ENCODE assay signal across 21 cellular contexts in the genomic region with DNA sequence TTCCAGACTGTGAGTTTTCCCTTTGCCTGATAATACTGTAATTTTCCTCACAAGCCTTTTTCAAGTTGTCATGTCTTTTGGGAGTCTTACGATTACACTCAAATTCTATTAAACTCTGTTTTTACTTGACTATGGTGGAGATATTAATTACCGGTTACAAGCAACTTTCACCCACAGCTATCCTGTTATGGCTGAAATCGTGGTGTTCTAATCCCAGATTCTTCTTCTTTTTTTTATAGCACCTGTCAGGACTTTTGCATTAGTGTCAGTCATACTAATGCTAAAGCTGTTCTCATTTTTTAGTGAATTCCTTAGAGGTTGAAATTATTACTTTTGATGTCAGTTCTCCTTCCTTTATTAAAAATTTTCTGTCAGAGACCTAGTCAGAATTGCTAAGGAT.
"Had no signal": no experiment of that assay in that cellular context is flagged by ENCODE, and none has a peak within 500 bp of the region (broad histone marks: within the 10 kb centered on the region; RNA-seq: fewer than 3 reads in every experiment).

No MANE protein-coding gene starts in this region.

- H3K4me1 Mint-ChIP-seq: endodermal cell had no signal

- H3K27ac ChIP-seq: coronary artery, epithelial cell of prostate, esophagus squamous epithelium, heart right ventricle, left lung, lower lobe of right lung had no signal

- H3K27me3 Mint-ChIP-seq: dendritic cell treated with granulocyte-macrophage colony-stimulating factor and Interleukin-4, amounts not matched to agents 40 ng/mL and 50 ng/mL, for 4 days; effector memory CD8-positive, alpha-beta T cell had no signal

- H3K4me3 Mint-ChIP-seq: dendritic cell treated with granulocyte-macrophage colony-stimulating factor and Interleukin-4, amounts not matched to agents 40 ng/mL and 50 ng/mL, for 4 days; effector memory CD8-positive, alpha-beta T cell; endodermal cell had no signal

- H3K27ac Mint-ChIP-seq: dendritic cell treated with granulocyte-macrophage colony-stimulating factor and Interleukin-4, amounts not matched to agents 40 ng/mL and 50 ng/mL, for 4 days; effector memory CD8-positive, alpha-beta T cell; endodermal cell had no signal

- H3K4me1 ChIP-seq: esophagus squamous epithelium, gastrocnemius medialis, left lung, lower lobe of right lung had no signal

- H3K4me3 ChIP-seq: coronary artery, esophagus squamous epithelium, gastrocnemius medialis, heart right ventricle, left lung, lower lobe of right lung had no signal

- DNase-seq: effector CD8-positive, alpha-beta T cell; effector memory CD8-positive, alpha-beta T cell; endodermal cell; erythroblast; esophagus squamous epithelium; foreskin fibroblast; foreskin melanocyte; gastrocnemius medialis; glutamatergic neuron; head of caudate nucleus; heart right ventricle; hippocampal formation; left cardiac atrium; left lung; left ventricle myocardium superior; lower lobe of right lung; mesenchymal stem cell; midbrain had no signal

- H3K36me3 ChIP-seq: esophagus squamous epithelium, gastrocnemius medialis, heart right ventricle, left lung, lower lobe of right lung had no signal

- H3K27me3 ChIP-seq: esophagus squamous epithelium, gastrocnemius medialis, heart right ventricle, left lung had no signal

- H3K9me3 Mint-ChIP-seq: endodermal cell had no signal

- H3K9me3 ChIP-seq: esophagus squamous epithelium, gastrocnemius medialis, heart right ventricle, left lung, lower lobe of right lung had no signal
